In the genomic region with DNA sequence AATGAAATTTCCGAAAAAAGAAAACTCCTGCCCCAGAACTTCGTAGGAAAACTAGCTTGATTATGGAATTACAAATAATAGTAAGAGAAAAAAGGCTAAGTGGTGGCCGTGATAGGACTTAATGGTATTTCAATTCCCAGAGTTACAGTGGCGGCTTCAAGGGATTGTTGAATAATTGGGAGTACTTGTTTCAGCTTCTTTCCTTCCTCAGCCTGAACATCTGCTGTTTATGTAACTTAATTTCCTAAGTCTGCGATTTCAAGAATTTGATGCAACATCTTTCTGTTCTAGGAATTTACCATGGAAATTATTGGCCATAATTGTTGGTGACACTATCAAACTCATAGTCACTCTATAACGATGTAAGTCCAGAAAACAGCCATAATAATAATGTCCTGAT, we compare ENCODE assay signal across 8 cellular contexts. TPM values are rescaled to one million over a fixed set of nuclear protein-coding genes. Genes with fewer than 3 reads are reported as not detected.
DNase-seq lines count a peak whose midpoint lies in the region; ATAC-seq and TF ChIP-seq lines count a peak whose summit lies in the region.

No MANE protein-coding gene starts in this region.

- H3K4me3 ChIP-seq in GM23248 (peak overlapping the region; percentile 94), fibroblast of villous mesenchyme (ENCODE audit: low read depth, low read length) (peak overlapping the region; percentile 100), gastrocnemius medialis (peak overlapping the region; percentile 92 to 98 (median 94))

- peak overlapping the region; percentile 96 for H3K4me2 ChIP-seq in GM23248 (ENCODE audit: unreplicated experiment)

- H3K79me2 ChIP-seq in GM23248 (ENCODE audit: insufficient read depth): peaks cover 64% of the 10 kb centered on the region

- DNase-seq in GM23248: peak; percentile 53
- peak; percentile 66 for DNase-seq in fibroblast of villous mesenchyme (ENCODE audit: low read depth)
- no peak for DNase-seq in gastrocnemius medialis
- no peak for DNase-seq in GM13977 (ENCODE audit: low spot score)
- DNase-seq in SIG-M5 treated with dmso at 0.1 percent for 504 hours (lab: John Stamatoyannopoulos, UW; ENCODE audit: unreplicated experiment): no peak

- peaks cover 24% of the 10 kb centered on the region for H3F3A ChIP-seq in GM23248 (ENCODE audit: insufficient read depth)

- no peak for TF ChIP-seq POLR2A in gastrocnemius medialis (IDR thresholded peaks at IDR 0.05)

- no peak for TF ChIP-seq CTCF in fibroblast of villous mesenchyme (IDR thresholded peaks at IDR 0.05; ENCODE audit: insufficient read depth, low read depth, low read length)
- TF ChIP-seq CTCF in gastrocnemius medialis (IDR thresholded peaks at IDR 0.05 in 4 of 5, conservative IDR thresholded peaks at IDR 0.05 in 1 of 5): no peak
- no peak for TF ChIP-seq CTCF in GM13977 (IDR thresholded peaks at IDR 0.05; ENCODE audit: extremely low read depth, insufficient read depth, missing control alignments)

- no peaks in the 10 kb centered on the region for H3K27me3 ChIP-seq in GM23248 (replicated peaks; ENCODE audit: insufficient read depth)
- H3K27me3 ChIP-seq in gastrocnemius medialis: no peaks in the 10 kb centered on the region

- no peaks in the 10 kb centered on the region for H3K9me2 ChIP-seq in GM23248 (ENCODE audit: insufficient read depth)

- peak overlapping the region; percentile 95 for H3K9ac ChIP-seq in GM23248

- intact Hi-C loops in gastrocnemius medialis (cut with DNase I; ENCODE audit: low total_unique reads): loop anchor here (1.0 to 5.0 kb wide), 3 partner anchors 42 to 111 kb away; a partner anchor contains a TSS

- H4K20me1 ChIP-seq in GM23248 (ENCODE audit: insufficient read depth): peaks cover 7% of the 10 kb centered on the region; the same call in 1 of the 2 replicates

- in situ Hi-C loops in GM23248 (cut with MboI): no loop called here
- in situ Hi-C loops in gastrocnemius medialis (cut with MboI; ENCODE audit: low sequenced_read_pairs in 4 of 4): loop anchor here in 1 of 4 donors (10.0 kb wide), 1 partner anchor 48 kb away; no protein-coding TSS in a partner anchor
- in situ Hi-C loops in GM13977 (cut with MboI; ENCODE audit: low pct_unique_long_range_greater_than_20kb, low sequenced_read_pairs, unreplicated experiment): no loop called here

- 9 to 12% methylated on average over 6 of the region's 6 CpGs for WGBS in GM23248 (ENCODE audit: low coverage in 1 of 2, low lambda C conversion rate in 2 of 2, missing lambda C conversion rate in 2 of 2), 2 experiments

- H3K36me3 ChIP-seq in GM23248 (ENCODE audit: low read depth) (no peaks in the 10 kb centered on the region), gastrocnemius medialis (no peaks in the 10 kb centered on the region)

- H3K9me3 ChIP-seq in GM23248 (ENCODE audit: low read depth): no peaks in the 10 kb centered on the region
- no peaks in the 10 kb centered on the region for H3K9me3 ChIP-seq in gastrocnemius medialis

- H3K4me1 ChIP-seq in GM23248 (ENCODE audit: insufficient read depth) (peaks cover 24% of the 10 kb centered on the region), gastrocnemius medialis (peaks cover 33 to 37% of the 10 kb centered on the region in 2 donors)

- H3K27ac ChIP-seq in GM23248 (peak overlapping the region; percentile 97), gastrocnemius medialis (peak overlapping the region; percentile 97 to 100 (median 98))

- H2AFZ ChIP-seq in GM23248: peak overlapping the region; percentile 98

- ATAC-seq in SK-N-SH treated with all-trans-retinoic acid at 6 μM for 48 hours: peak; percentile 10; the same call in 2 of the 3 replicates
- no peak for ATAC-seq in gastrocnemius medialis
- no peak for ATAC-seq in HG03469 (IDR thresholded peaks at IDR 0.05; ENCODE audit: unreplicated experiment)
- ATAC-seq in GM21529 (IDR thresholded peaks at IDR 0.05; ENCODE audit: unreplicated experiment): no peak

TF ChIP-seq in SK-N-SH treated with all-trans-retinoic acid at 6 μM for 48 hours, 23 proteins besides CTCF, POLR2A, EP300 and RAD21:
- no peak for TF ChIP-seq PPARA (CRISPR knock-in tag; IDR thresholded peaks at IDR 0.05; ENCODE audit: borderline replicate concordance)
- TF ChIP-seq, protein P1, sequence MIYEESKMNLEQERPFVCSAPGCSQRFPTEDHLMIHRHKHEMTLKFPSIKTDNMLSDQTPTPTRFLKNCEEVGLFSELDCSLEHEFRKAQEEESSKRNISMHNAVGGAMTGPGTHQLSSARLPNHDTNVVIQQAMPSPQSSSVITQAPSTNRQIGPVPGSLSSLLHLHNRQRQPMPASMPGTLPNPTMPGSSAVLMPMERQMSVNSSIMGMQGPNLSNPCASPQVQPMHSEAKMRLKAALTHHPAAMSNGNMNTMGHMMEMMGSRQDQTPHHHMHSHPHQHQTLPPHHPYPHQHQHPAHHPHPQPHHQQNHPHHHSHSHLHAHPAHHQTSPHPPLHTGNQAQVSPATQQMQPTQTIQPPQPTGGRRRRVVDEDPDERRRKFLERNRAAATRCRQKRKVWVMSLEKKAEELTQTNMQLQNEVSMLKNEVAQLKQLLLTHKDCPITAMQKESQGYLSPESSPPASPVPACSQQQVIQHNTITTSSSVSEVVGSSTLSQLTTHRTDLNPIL (CRISPR knock-in tag; IDR thresholded peaks at IDR 0.05; ENCODE audit: low read depth): 0 out of 2 replicates have a peak, but pooled peaks have one; percentile 11
- TF ChIP-seq BACH2 (CRISPR knock-in tag; IDR thresholded peaks at IDR 0.05; ENCODE audit: borderline replicate concordance): no peak
- TF ChIP-seq ZNF70 (CRISPR knock-in tag; IDR thresholded peaks at IDR 0.05): no peak
- TF ChIP-seq ZFP30 (CRISPR knock-in tag; IDR thresholded peaks at IDR 0.05): peak; percentile 44; the same call in 1 of the 2 replicates
- no peak for TF ChIP-seq TCF4 (CRISPR knock-in tag; IDR thresholded peaks at IDR 0.05; ENCODE audit: borderline replicate concordance)
- TF ChIP-seq, protein P2, sequence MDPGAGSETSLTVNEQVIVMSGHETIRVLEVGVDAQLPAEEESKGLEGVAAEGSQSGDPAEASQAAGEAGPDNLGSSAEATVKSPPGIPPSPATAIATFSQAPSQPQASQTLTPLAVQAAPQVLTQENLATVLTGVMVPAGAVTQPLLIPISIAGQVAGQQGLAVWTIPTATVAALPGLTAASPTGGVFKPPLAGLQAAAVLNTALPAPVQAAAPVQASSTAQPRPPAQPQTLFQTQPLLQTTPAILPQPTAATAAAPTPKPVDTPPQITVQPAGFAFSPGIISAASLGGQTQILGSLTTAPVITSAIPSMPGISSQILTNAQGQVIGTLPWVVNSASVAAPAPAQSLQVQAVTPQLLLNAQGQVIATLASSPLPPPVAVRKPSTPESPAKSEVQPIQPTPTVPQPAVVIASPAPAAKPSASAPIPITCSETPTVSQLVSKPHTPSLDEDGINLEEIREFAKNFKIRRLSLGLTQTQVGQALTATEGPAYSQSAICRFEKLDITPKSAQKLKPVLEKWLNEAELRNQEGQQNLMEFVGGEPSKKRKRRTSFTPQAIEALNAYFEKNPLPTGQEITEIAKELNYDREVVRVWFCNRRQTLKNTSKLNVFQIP (CRISPR knock-in tag; IDR thresholded peaks at IDR 0.05; ENCODE audit: borderline replicate concordance, low read depth): no peak
- TF ChIP-seq ISL1 (CRISPR knock-in tag; IDR thresholded peaks at IDR 0.05): 0 out of 2 replicates have a peak, but pooled peaks have one; percentile 17
- TF ChIP-seq, protein P3, sequence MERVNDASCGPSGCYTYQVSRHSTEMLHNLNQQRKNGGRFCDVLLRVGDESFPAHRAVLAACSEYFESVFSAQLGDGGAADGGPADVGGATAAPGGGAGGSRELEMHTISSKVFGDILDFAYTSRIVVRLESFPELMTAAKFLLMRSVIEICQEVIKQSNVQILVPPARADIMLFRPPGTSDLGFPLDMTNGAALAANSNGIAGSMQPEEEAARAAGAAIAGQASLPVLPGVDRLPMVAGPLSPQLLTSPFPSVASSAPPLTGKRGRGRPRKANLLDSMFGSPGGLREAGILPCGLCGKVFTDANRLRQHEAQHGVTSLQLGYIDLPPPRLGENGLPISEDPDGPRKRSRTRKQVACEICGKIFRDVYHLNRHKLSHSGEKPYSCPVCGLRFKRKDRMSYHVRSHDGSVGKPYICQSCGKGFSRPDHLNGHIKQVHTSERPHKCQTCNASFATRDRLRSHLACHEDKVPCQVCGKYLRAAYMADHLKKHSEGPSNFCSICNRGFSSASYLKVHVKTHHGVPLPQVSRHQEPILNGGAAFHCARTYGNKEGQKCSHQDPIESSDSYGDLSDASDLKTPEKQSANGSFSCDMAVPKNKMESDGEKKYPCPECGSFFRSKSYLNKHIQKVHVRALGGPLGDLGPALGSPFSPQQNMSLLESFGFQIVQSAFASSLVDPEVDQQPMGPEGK (CRISPR knock-in tag; IDR thresholded peaks at IDR 0.05; ENCODE audit: borderline replicate concordance): no peak
TF ChIP-seq in SK-N-SH treated with all-trans-retinoic acid at 6 μM for 48 hours: peak in this region for 3.

RNA-seq across cellular contexts. Expression of a gene that starts 0.7 kb away (rescaled TPM):
- total RNA-seq in GM23248 (2014; rRNA removed; shearing (Covaris generic)): 30.6 and 57.5 TPM in 2 replicates
- 39.3 and 41.7 TPM in 2 replicates for polyA plus RNA-seq in GM23248 (2016; fragmentation: Nextera tagmentation; extraction: Ambion mirVana)
- 42.8 and 69.1 TPM in 2 replicates for total RNA-seq in fibroblast of villous mesenchyme
- total RNA-seq in gastrocnemius medialis: 10 to 100 TPM; 14.2 to 21.8 (median 18.1) TPM

Comparison
In these comparisons a context has a peak if more than half of its experiments do, and no peak if none do; other contexts are left out.
1. DNase-seq: peak in GM23248 (single experiment) and fibroblast of villous mesenchyme (single experiment); none in gastrocnemius medialis (0 of 2), GM13977 (single experiment) and SIG-M5 treated with dmso at 0.1 percent for 504 hours (single experiment).
2. Peak in every context shown above with its lines, with median percentiles within 50 percentile points of each other: H3K4me3 ChIP-seq.